20 cellular contexts compared by ENCODE assay signal in the genomic region with DNA sequence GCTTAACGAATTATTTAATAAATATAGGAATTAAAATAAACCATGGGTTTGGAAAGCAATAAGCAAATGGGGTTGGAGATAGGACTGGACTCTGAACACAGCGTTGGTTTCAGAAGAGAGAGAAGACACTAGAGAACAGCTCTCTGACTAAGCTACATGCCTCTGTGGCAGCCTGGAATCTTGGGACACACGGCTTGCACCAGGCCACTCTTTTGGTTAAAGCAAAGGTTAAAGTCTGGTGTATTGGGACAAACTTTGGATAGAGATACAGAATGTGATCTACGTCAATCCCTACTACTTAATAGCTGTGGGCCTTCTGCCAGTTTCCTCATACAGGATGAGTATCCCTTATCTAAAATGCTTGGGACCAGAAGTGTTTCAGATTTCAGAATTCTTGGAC.
"Had no signal": no experiment of that assay in that cellular context is flagged by ENCODE, and none has a peak within 500 bp of the region (broad histone marks: within the 10 kb centered on the region; RNA-seq: fewer than 3 reads in every experiment).

No MANE protein-coding gene starts in this region.

- H3K27me3 ChIP-seq: cardiac muscle cell, tibial artery had no signal

- DNase-seq: activated CD4-positive, alpha-beta T cell treated with anti-CD3 and anti-CD28 coated beads for 4 hours; activated CD4-positive, alpha-beta T cell treated with anti-CD3 and anti-CD28 coated beads, Interleukin-2, amount 50 U/mL, for 48 hours; activated CD4-positive, CD25-positive, alpha-beta regulatory T cell; activated naive CD4-positive, alpha-beta T cell treated with Interleukin-2 at 50 U/mL for 16 hours; activated naive CD8-positive, alpha-beta T cell treated with anti-CD3 and anti-CD28 coated beads for 36 hours; activated T-cell treated with anti-CD3 and anti-CD28 coated beads, Interleukin-2, amount 50 U/mL, for 48 hours; amygdala; effector CD4-positive, alpha-beta T cell; foreskin melanocyte; glutamatergic neuron; hippocampal formation; natural killer cell; retina; stimulated activated CD4-positive, alpha-beta T cell treated with anti-CD3 and anti-CD28 coated beads, Interleukin-1b, Interleukin-23, amount 100 ng/mL, for 48 hours; stimulated activated naive CD8-positive, alpha-beta T cell treated with anti-CD3 and anti-CD28 coated beads, Interleukin-15, amount 100 ng/mL, for 72 hours; SW 1271; T-helper 17 cell; tibial artery had no signal

- H3K4me1 ChIP-seq: tibial artery had no signal

- ATAC-seq: natural killer cell; stimulated activated naive CD8-positive, alpha-beta T cell treated with anti-CD3 and anti-CD28 coated beads, Interleukin-15, amount 100 ng/mL, for 72 hours; T-helper 17 cell had no signal

- H3K36me3 ChIP-seq: cardiac muscle cell had no signal

- H3K9me3 ChIP-seq: tibial artery had no signal

- H3K27ac ChIP-seq: cardiac muscle cell, tibial artery had no signal

- H3K4me3 ChIP-seq: cardiac muscle cell, lung, tibial artery had no signal
